32 cellular contexts compared by ENCODE assay signal in the genomic region with DNA sequence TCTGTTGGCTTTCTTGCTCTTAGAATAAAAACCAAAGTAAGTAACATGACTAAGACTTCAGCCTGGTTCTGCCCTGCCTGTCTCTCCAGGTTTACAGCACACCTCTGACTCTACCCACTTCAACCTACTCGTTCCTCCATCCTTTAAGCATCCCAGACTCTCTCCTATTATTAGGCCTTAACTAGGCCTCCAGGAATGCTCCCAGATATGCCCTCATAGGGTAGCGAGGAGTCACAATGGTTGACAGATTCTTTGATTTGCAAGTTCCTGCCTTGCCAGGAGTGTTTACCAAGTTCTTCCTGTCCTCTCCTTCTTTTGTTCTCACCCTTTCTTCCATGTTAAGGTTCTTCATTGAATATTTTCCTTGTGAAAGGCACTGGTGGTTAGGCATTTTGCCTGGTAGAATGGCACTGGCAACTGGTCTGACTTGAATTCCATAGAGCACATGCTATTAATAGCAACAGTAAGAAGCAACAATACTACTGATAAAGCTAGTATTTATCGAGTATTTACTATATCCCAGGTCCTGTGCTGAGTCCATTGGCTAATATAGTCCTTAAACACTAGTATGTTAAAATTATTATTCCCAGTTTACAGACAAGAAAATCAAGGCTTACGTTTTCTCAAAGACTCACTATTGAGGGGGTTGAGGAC.
"Had no signal": no experiment of that assay in that cellular context is flagged by ENCODE, and none has a peak within 500 bp of the region (broad histone marks: within the 10 kb centered on the region; RNA-seq: fewer than 3 reads in every experiment).

No MANE protein-coding gene starts in this region.

- ATAC-seq: activated CD8-positive, alpha-beta memory T cell treated with anti-CD3 and anti-CD28 coated beads, Interleukin-2, amount 10 ng/mL, durations not matched to agents 7 days and 5 days; activated CD8-positive, alpha-beta T cell treated with anti-CD3 and anti-CD28 coated beads, Interleukin-2, amount 10 ng/mL, durations not matched to agents 7 days and 5 days; activated naive CD8-positive, alpha-beta T cell treated with anti-CD3 and anti-CD28 coated beads, Interleukin-2, amount 50 U/mL, for 24 hours; effector memory CD8-positive, alpha-beta T cell; foreskin keratinocyte; gastrocnemius medialis had no signal

- H3K4me3 ChIP-seq: adrenal gland, breast epithelium, cardiac muscle cell, esophagus muscularis mucosa, gastrocnemius medialis had no signal

- H3K27ac Mint-ChIP-seq: activated CD4-positive, alpha-beta memory T cell treated with anti-CD3 and anti-CD28 coated beads for 36 hours; activated CD8-positive, alpha-beta memory T cell treated with anti-CD3 and anti-CD28 coated beads, Interleukin-2, amount 10 ng/mL, durations not matched to agents 7 days and 5 days; activated CD8-positive, alpha-beta T cell treated with anti-CD3 and anti-CD28 coated beads, Interleukin-2, amount 10 ng/mL, durations not matched to agents 7 days and 5 days; activated naive CD4-positive, alpha-beta T cell treated with anti-CD3 and anti-CD28 coated beads for 36 hours; activated naive CD4-positive, alpha-beta T cell treated with anti-CD3 and anti-CD28 coated beads, Interleukin-2, amount 50 U/mL, for 24 hours; activated naive CD8-positive, alpha-beta T cell treated with anti-CD3 and anti-CD28 coated beads for 36 hours; activated naive CD8-positive, alpha-beta T cell treated with anti-CD3 and anti-CD28 coated beads, Interleukin-2, amount 50 U/mL, for 24 hours; activated T-helper 1 cell treated with anti-CD3 and anti-CD28 coated beads, Interleukin-12 subunit alpha, Interleukin-12 subunit beta, Interleukin-2, Interleukin-4 antibody, amounts not matched to agents 30 ng/mL and 10 ng/mL and 1 ng/mL, durations not matched to agents 14 hours and 24 hours and 36 hours; activated T-helper 2 cell treated with anti-CD3 and anti-CD28 coated beads, Interferon-gamma antibody, Interleukin-2, Interleukin-4, amounts not matched to agents 10 μg/mL and 5 μg/mL and 100 μg/mL, durations not matched to agents 14 hours and 24 hours and 36 hours; brain; effector memory CD8-positive, alpha-beta T cell had no signal

- H3K4me1 Mint-ChIP-seq: activated CD8-positive, alpha-beta memory T cell treated with anti-CD3 and anti-CD28 coated beads, Interleukin-2, amount 10 ng/mL, durations not matched to agents 7 days and 5 days; activated naive CD4-positive, alpha-beta T cell treated with anti-CD3 and anti-CD28 coated beads, Interleukin-2, amount 50 U/mL, for 24 hours; activated naive CD8-positive, alpha-beta T cell treated with anti-CD3 and anti-CD28 coated beads for 36 hours; activated naive CD8-positive, alpha-beta T cell treated with anti-CD3 and anti-CD28 coated beads, Interleukin-2, amount 50 U/mL, for 24 hours; brain; central memory CD8-positive, alpha-beta T cell had no signal

- H3K9me3 ChIP-seq: adrenal gland, breast epithelium, gastrocnemius medialis had no signal

- H3K27ac ChIP-seq: adrenal gland, breast epithelium, cardiac muscle cell, esophagus muscularis mucosa, foreskin keratinocyte, gastrocnemius medialis had no signal

- H3K36me3 Mint-ChIP-seq: activated CD4-positive, alpha-beta memory T cell treated with anti-CD3 and anti-CD28 coated beads for 36 hours; activated CD8-positive, alpha-beta memory T cell treated with anti-CD3 and anti-CD28 coated beads, Interleukin-2, amount 10 ng/mL, durations not matched to agents 7 days and 5 days; activated naive CD8-positive, alpha-beta T cell treated with anti-CD3 and anti-CD28 coated beads for 36 hours; brain had no signal

- H3K27me3 ChIP-seq: adrenal gland, breast epithelium, cardiac muscle cell, esophagus muscularis mucosa, foreskin keratinocyte, gastrocnemius medialis had no signal

- H3K36me3 ChIP-seq: adrenal gland, breast epithelium, cardiac muscle cell, esophagus muscularis mucosa, gastrocnemius medialis had no signal

- H3K4me3 Mint-ChIP-seq: activated CD4-positive, alpha-beta memory T cell treated with anti-CD3 and anti-CD28 coated beads for 36 hours; activated CD8-positive, alpha-beta memory T cell treated with anti-CD3 and anti-CD28 coated beads, Interleukin-2, amount 10 ng/mL, durations not matched to agents 7 days and 5 days; activated CD8-positive, alpha-beta T cell treated with anti-CD3 and anti-CD28 coated beads, Interleukin-2, amount 10 ng/mL, durations not matched to agents 7 days and 5 days; activated naive CD4-positive, alpha-beta T cell treated with anti-CD3 and anti-CD28 coated beads for 36 hours; activated naive CD4-positive, alpha-beta T cell treated with anti-CD3 and anti-CD28 coated beads, Interleukin-2, amount 50 U/mL, for 24 hours; activated naive CD8-positive, alpha-beta T cell treated with anti-CD3 and anti-CD28 coated beads for 36 hours; activated naive CD8-positive, alpha-beta T cell treated with anti-CD3 and anti-CD28 coated beads, Interleukin-2, amount 50 U/mL, for 24 hours; activated T-helper 1 cell treated with anti-CD3 and anti-CD28 coated beads, Interleukin-12 subunit alpha, Interleukin-12 subunit beta, Interleukin-2, Interleukin-4 antibody, amounts not matched to agents 30 ng/mL and 10 ng/mL and 1 ng/mL, durations not matched to agents 14 hours and 24 hours and 36 hours; brain; central memory CD8-positive, alpha-beta T cell; effector memory CD8-positive, alpha-beta T cell had no signal

- H3K4me1 ChIP-seq: breast epithelium, gastrocnemius medialis had no signal

- DNase-seq: activated CD4-positive, alpha-beta memory T cell treated with anti-CD3 and anti-CD28 coated beads for 36 hours; activated CD4-positive, alpha-beta T cell treated with anti-CD3 and anti-CD28 coated beads for 1 hour; activated CD4-positive, alpha-beta T cell treated with anti-CD3 and anti-CD28 coated beads for 48 hours; activated CD8-positive, alpha-beta memory T cell treated with anti-CD3 and anti-CD28 coated beads, Interleukin-2, amount 10 ng/mL, durations not matched to agents 7 days and 5 days; activated CD8-positive, alpha-beta memory T cell treated with anti-CD3 and anti-CD28 coated beads, Interleukin-2, amount 50 U/mL, for 4 hours; activated CD8-positive, alpha-beta T cell treated with anti-CD3 and anti-CD28 coated beads, Interleukin-2, amount 10 ng/mL, durations not matched to agents 7 days and 5 days; activated effector memory CD4-positive, alpha-beta T cell treated with anti-CD3 and anti-CD28 coated beads, Interleukin-2, amount 50 U/mL, for 16 hours; activated naive CD4-positive, alpha-beta T cell treated with anti-CD3 and anti-CD28 coated beads for 36 hours; activated naive CD8-positive, alpha-beta T cell treated with anti-CD3 and anti-CD28 coated beads for 36 hours; activated naive CD8-positive, alpha-beta T cell treated with anti-CD3 and anti-CD28 coated beads, Interleukin-2, amount 50 U/mL, for 24 hours; activated T-cell treated with anti-CD3 and anti-CD28 coated beads, Interleukin-2, amount 50 U/mL, for 1 hour; activated T-cell treated with anti-CD3 and anti-CD28 coated beads, Interleukin-2, amount 50 U/mL, for 48 hours; adrenal gland; amygdala; aorta; cortex of kidney; dermis blood vessel endothelial cell; effector CD4-positive, alpha-beta T cell; effector memory CD8-positive, alpha-beta T cell; erythroblast; foreskin keratinocyte; gastrocnemius medialis; glutamatergic neuron; T-helper 2 cell had no signal

- H3K27me3 Mint-ChIP-seq: activated CD4-positive, alpha-beta memory T cell treated with anti-CD3 and anti-CD28 coated beads for 36 hours; central memory CD8-positive, alpha-beta T cell; effector memory CD8-positive, alpha-beta T cell had no signal
